ENCODE assay signal across 14 cellular contexts in genomic region chr13:109331898-109332297, GRCh38.
DNase-seq lines count a peak whose midpoint lies in the region; ATAC-seq lines count a peak whose summit lies in the region.
"Had no signal": no experiment of that assay in that cellular context is flagged by ENCODE, and none has a peak within 500 bp of the region (broad histone marks: within the 10 kb centered on the region; RNA-seq: fewer than 3 reads in every experiment).

No MANE protein-coding gene starts in this region.

- no peak for ATAC-seq in GM21576 (IDR thresholded peaks at IDR 0.05; ENCODE audit: unreplicated experiment)
- no peak for ATAC-seq in activated CD4-positive, alpha-beta T cell treated with anti-CD3 and anti-CD28 coated beads for 36 hours

- no peaks in the 10 kb centered on the region for H3K36me3 Mint-ChIP-seq in activated CD4-positive, alpha-beta T cell treated with anti-CD3 and anti-CD28 coated beads for 36 hours (ENCODE audit: low read depth)
- no peaks in the 10 kb centered on the region for H3K36me3 Mint-ChIP-seq in activated naive CD4-positive, alpha-beta T cell treated with anti-CD3 and anti-CD28 coated beads, Interleukin-2, amount 10 ng/mL, durations not matched to agents 7 days and 5 days
- H3K36me3 Mint-ChIP-seq: CD4-positive, CD25-positive, alpha-beta regulatory T cell had no signal

- DNase-seq in COR-L47 (lab: John Stamatoyannopoulos, UW): peak; percentile 75
- peak; percentile 69 for DNase-seq in NCI-H1694 (lab: John Stamatoyannopoulos, UW)
- peak; percentile 87 for DNase-seq in SK-N-DZ (ENCODE audit: low spot score)
- DNase-seq in kidney tubule cell (ENCODE audit: low spot score): peak; percentile 77
- no peak for DNase-seq in HPDE6-E6E7 (ENCODE audit: extremely low spot score)
- DNase-seq in activated CD4-positive, alpha-beta T cell treated with anti-CD3 and anti-CD28 coated beads for 36 hours: no peak
- DNase-seq in activated naive CD4-positive, alpha-beta T cell treated with anti-CD3 and anti-CD28 coated beads, Interleukin-2, amount 10 ng/mL, durations not matched to agents 7 days and 5 days: no peak
- DNase-seq: activated effector memory CD4-positive, alpha-beta T cell treated with Interleukin-2 at 50 U/mL for 16 hours; CD4-positive, CD25-positive, alpha-beta regulatory T cell; effector CD4-positive, alpha-beta T cell; Kasumi-1; T-helper 1 cell; uterus had no signal

- no peak overlapping the region for H3K4me3 Mint-ChIP-seq in activated CD4-positive, alpha-beta T cell treated with anti-CD3 and anti-CD28 coated beads for 36 hours
- H3K4me3 Mint-ChIP-seq in activated naive CD4-positive, alpha-beta T cell treated with anti-CD3 and anti-CD28 coated beads, Interleukin-2, amount 10 ng/mL, durations not matched to agents 7 days and 5 days: no peak overlapping the region
- H3K4me3 Mint-ChIP-seq: CD4-positive, CD25-positive, alpha-beta regulatory T cell had no signal

- intact Hi-C loops in activated CD4-positive, alpha-beta T cell treated with anti-CD3 and anti-CD28 coated beads for 36 hours (cut with DNase I, micrococcal nuclease): no loop called here

- H3K9me3 Mint-ChIP-seq in activated CD4-positive, alpha-beta T cell treated with anti-CD3 and anti-CD28 coated beads for 36 hours (ENCODE audit: low read depth): no peaks in the 10 kb centered on the region
- H3K9me3 Mint-ChIP-seq in activated naive CD4-positive, alpha-beta T cell treated with anti-CD3 and anti-CD28 coated beads, Interleukin-2, amount 10 ng/mL, durations not matched to agents 7 days and 5 days: no peaks in the 10 kb centered on the region
- H3K9me3 Mint-ChIP-seq: CD4-positive, CD25-positive, alpha-beta regulatory T cell had no signal

- CTCF ChIA-PET in activated CD4-positive, alpha-beta T cell treated with anti-CD3 and anti-CD28 coated beads for 36 hours (lab: Charles Lee): no interaction called here
- CTCF ChIA-PET in activated naive CD4-positive, alpha-beta T cell treated with anti-CD3 and anti-CD28 coated beads, Interleukin-2, amount 10 ng/mL, durations not matched to agents 7 days and 5 days (lab: Charles Lee): no interaction called here

- POLR2A ChIA-PET in activated CD4-positive, alpha-beta T cell treated with anti-CD3 and anti-CD28 coated beads for 36 hours (lab: Charles Lee): no interaction called here

- no peaks in the 10 kb centered on the region for H3K27me3 Mint-ChIP-seq in activated CD4-positive, alpha-beta T cell treated with anti-CD3 and anti-CD28 coated beads for 36 hours
- no peaks in the 10 kb centered on the region for H3K27me3 Mint-ChIP-seq in activated naive CD4-positive, alpha-beta T cell treated with anti-CD3 and anti-CD28 coated beads, Interleukin-2, amount 10 ng/mL, durations not matched to agents 7 days and 5 days

- no peaks in the 10 kb centered on the region for H3K4me1 Mint-ChIP-seq in activated CD4-positive, alpha-beta T cell treated with anti-CD3 and anti-CD28 coated beads for 36 hours
- H3K4me1 Mint-ChIP-seq in activated naive CD4-positive, alpha-beta T cell treated with anti-CD3 and anti-CD28 coated beads, Interleukin-2, amount 10 ng/mL, durations not matched to agents 7 days and 5 days: no peaks in the 10 kb centered on the region
- H3K4me1 Mint-ChIP-seq: CD4-positive, CD25-positive, alpha-beta regulatory T cell had no signal

- no peak overlapping the region for H3K27ac Mint-ChIP-seq in activated CD4-positive, alpha-beta T cell treated with anti-CD3 and anti-CD28 coated beads for 36 hours
- no peak overlapping the region for H3K27ac Mint-ChIP-seq in activated naive CD4-positive, alpha-beta T cell treated with anti-CD3 and anti-CD28 coated beads, Interleukin-2, amount 10 ng/mL, durations not matched to agents 7 days and 5 days
- H3K27ac Mint-ChIP-seq: CD4-positive, CD25-positive, alpha-beta regulatory T cell had no signal

Comparison
In these comparisons a context has a peak if more than half of its experiments do, and no peak if none do; other contexts are left out.
1. DNase-seq: peak in COR-L47 (single experiment), NCI-H1694 (single experiment), SK-N-DZ (single experiment) and kidney tubule cell (single experiment); none in HPDE6-E6E7 (single experiment), activated CD4-positive, alpha-beta T cell treated with anti-CD3 and anti-CD28 coated beads for 36 hours (single experiment) and activated naive CD4-positive, alpha-beta T cell treated with anti-CD3 and anti-CD28 coated beads, Interleukin-2, amount 10 ng/mL, durations not matched to agents 7 days and 5 days (single experiment).